Comparison of ENCODE assay signal across 8 cellular contexts in the genomic region with DNA sequence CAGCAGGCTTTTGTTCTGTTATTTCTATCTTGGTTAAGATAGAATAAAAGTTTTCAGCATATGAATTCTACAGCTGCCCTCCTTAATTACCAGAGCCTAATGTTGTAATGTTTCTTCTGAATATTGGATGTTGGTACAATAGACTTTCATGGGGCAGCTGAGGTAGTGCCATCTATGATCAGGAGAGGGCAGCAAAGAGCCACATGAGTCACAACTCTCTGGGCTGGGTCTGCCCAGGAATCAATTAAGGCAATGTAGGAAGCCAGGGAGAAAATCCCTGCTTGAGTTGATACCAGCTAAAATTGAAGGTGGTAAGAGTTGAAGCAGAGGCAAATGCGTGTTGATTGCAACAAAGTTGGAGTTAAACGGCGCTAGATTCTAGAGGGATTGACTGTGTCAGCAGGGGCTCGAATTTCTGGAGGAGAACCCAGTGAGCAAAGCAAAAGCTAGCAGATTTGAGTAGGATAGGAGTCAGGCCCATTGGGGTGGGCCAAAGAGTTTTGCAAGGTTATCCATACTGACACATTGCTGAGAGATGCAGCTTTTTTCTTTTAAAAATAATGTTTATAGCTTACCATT.
DNase-seq lines count a peak whose midpoint lies in the region; ATAC-seq and TF ChIP-seq lines count a peak whose summit lies in the region.

No MANE protein-coding gene starts in this region.

- peak; percentile 87 for TF ChIP-seq CTCF in GM12864 (IDR thresholded peaks at IDR 0.05; ENCODE audit: low read depth, low read length, missing control alignments)

- CTCF ChIA-PET in HEK293T (lab: Yijun Ruan, JAX), result interaction anchor here (0.7 to 3.6 kb wide), 6 partner anchors 10 to 274 kb away, joined by 3 to 18 read pairs (median 4); a partner anchor contains a TSS

- POLR2A ChIA-PET in HEK293T (lab: Yijun Ruan, JAX), result no interaction called here

- ATAC-seq in GM18520 (IDR thresholded peaks at IDR 0.05; ENCODE audit: unreplicated experiment), result no peak

- DNase-seq in GM12864 (ENCODE audit: low read depth) (no peak), HEK293T (ENCODE audit: extremely low spot score) (peak; percentile 61), NCI-H128 (lab: John Stamatoyannopoulos, UW; ENCODE audit: unreplicated experiment) (peak; percentile 43), UCSD-AML1 (lab: John Stamatoyannopoulos, UW; ENCODE audit: unreplicated experiment) (peak; percentile 42), brain pericyte (ENCODE audit: low read depth, low spot score) (peak; percentile 5), islet precursor cell (peak; percentile 79)
- DNase-seq in stimulated activated CD4-positive, alpha-beta T cell treated with anti-CD3 and anti-CD28 coated beads, Interleukin-1b, Interleukin-23, amount 100 ng/mL, for 4 hours (ENCODE audit: low read depth in 2 of 2), result peak; percentile 46 to 48

- H3K4me3 ChIP-seq in GM12864 (ENCODE audit: low read depth, low read length), result no peak overlapping the region

TF ChIP-seq in HEK293T, 16 proteins besides CTCF, POLR2A, EP300 and RAD21:
- TF ChIP-seq ZNF384 (IDR thresholded peaks at IDR 0.05) (no peak), BHLHE40 (IDR thresholded peaks at IDR 0.05; ENCODE audit: borderline replicate concordance) (no peak), FOXM1 (IDR thresholded peaks at IDR 0.05; ENCODE audit: borderline replicate concordance) (no peak), CTBP1 (IDR thresholded peaks at IDR 0.05; ENCODE audit: borderline replicate concordance) (no peak), L3MBTL2 (conservative IDR thresholded peaks at IDR 0.05) (no peak), SUZ12 (IDR thresholded peaks at IDR 0.05) (no peak), FOXK2 (IDR thresholded peaks at IDR 0.05) (no peak), HDGF (IDR thresholded peaks at IDR 0.05; ENCODE audit: borderline replicate concordance) (no peak), TARDBP (IDR thresholded peaks at IDR 0.05) (no peak), NFRKB (IDR thresholded peaks at IDR 0.05) (no peak), SP1 (IDR thresholded peaks at IDR 0.05) (no peak), FOXA1 (IDR thresholded peaks at IDR 0.05) (no peak), LEF1 (IDR thresholded peaks at IDR 0.05; ENCODE audit: borderline replicate concordance) (no peak)
- TF ChIP-seq, protein P1, sequence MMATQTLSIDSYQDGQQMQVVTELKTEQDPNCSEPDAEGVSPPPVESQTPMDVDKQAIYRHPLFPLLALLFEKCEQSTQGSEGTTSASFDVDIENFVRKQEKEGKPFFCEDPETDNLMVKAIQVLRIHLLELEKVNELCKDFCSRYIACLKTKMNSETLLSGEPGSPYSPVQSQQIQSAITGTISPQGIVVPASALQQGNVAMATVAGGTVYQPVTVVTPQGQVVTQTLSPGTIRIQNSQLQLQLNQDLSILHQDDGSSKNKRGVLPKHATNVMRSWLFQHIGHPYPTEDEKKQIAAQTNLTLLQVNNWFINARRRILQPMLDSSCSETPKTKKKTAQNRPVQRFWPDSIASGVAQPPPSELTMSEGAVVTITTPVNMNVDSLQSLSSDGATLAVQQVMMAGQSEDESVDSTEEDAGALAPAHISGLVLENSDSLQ (IDR thresholded peaks at IDR 0.05), result no peak
TF ChIP-seq in HEK293T: peak in this region for 0.
